In genomic region chr19:40313229-40313983, GRCh38 we compare ENCODE assay signal across 25 cellular contexts. TPM values are rescaled to one million over a fixed set of nuclear protein-coding genes. Genes with fewer than 3 reads are reported as not detected.
DNase-seq lines count a peak whose midpoint lies in the region; ATAC-seq, FAIRE-seq and TF ChIP-seq lines count a peak whose summit lies in the region.
"Had no signal": no experiment of that assay in that cellular context is flagged by ENCODE, and none has a peak within 500 bp of the region (broad histone marks: within the 10 kb centered on the region; RNA-seq: fewer than 3 reads in every experiment).

No MANE protein-coding gene starts in this region.

- intact Hi-C loops in A673 (cut with micrococcal nuclease; ENCODE audit: unreplicated experiment) = no loop called here
- intact Hi-C loops in K562 (cut with micrococcal nuclease) = no loop called here

- no peaks in the 10 kb centered on the region for H3K36me3 Mint-ChIP-seq in activated naive CD4-positive, alpha-beta T cell treated with anti-CD3 and anti-CD28 coated beads, Interleukin-2, amount 50 U/mL, for 72 hours
- H3K36me3 Mint-ChIP-seq: CD4-positive, CD25-positive, alpha-beta regulatory T cell had no signal

- POLR2A ChIA-PET in A549 (lab: Yijun Ruan, JAX) = interaction anchor here (0.7 kb wide), 1 partner anchor 107 kb away, joined by 3 read pairs; no protein-coding TSS in a partner anchor
- POLR2A ChIA-PET in A673 (lab: Charles Lee; ENCODE audit: low non-redundant PET) = no interaction called here
- POLR2A ChIA-PET in K562 (lab: Yijun Ruan, JAX) = no interaction called here

- WGBS in A549 (ENCODE audit: missing lambda C conversion rate) = 92% methylated on average over 9 of the region's 9 CpGs
- 83% methylated on average over 9 of the region's 9 CpGs for WGBS in K562 (ENCODE audit: insufficient coverage, low coverage, missing lambda C conversion rate)
- 86 to 91% methylated on average over 9 of the region's 9 CpGs for WGBS in tibial nerve, 2 donors

- H3K4me3 ChIP-seq in A549 = no peak overlapping the region
- no peak overlapping the region for H3K4me3 ChIP-seq in A673 (ENCODE audit: low read depth, low read length, poor library complexity, severe bottlenecking)
- no peak overlapping the region for H3K4me3 ChIP-seq in K562
- H3K4me3 ChIP-seq in tibial nerve = no peak overlapping the region
- H3K4me3 ChIP-seq: BLaER1 had no signal

- TF ChIP-seq POLR2A in A549 (IDR thresholded peaks at IDR 0.05; ENCODE audit: low read length) (no peak), K562 (conservative IDR thresholded peaks at IDR 0.05) (no peak), tibial nerve (IDR thresholded peaks at IDR 0.05) (no peak)

- H3K9me3 ChIP-seq in A549 (no peaks in the 10 kb centered on the region), A673 (ENCODE audit: low read depth, low read length, poor library complexity, severe bottlenecking) (no peaks in the 10 kb centered on the region), K562 (replicated peaks; ENCODE audit: control insufficient read depth, insufficient read depth, low read depth, low read length) (no peaks in the 10 kb centered on the region), tibial nerve (no peaks in the 10 kb centered on the region)
- H3K9me3 ChIP-seq: BE2C had no signal

- H3K9me1 ChIP-seq in K562 (ENCODE audit: control insufficient read depth, insufficient read depth, low read length) = peaks cover 4% of the 10 kb centered on the region

- no peak for DNase-seq in activated naive CD4-positive, alpha-beta T cell treated with anti-CD3 and anti-CD28 coated beads, Interleukin-2, amount 50 U/mL, for 72 hours (ENCODE audit: low spot score in 2 of 2)
- no peak for DNase-seq in activated naive CD4-positive, alpha-beta T cell treated with Interleukin-2 at 50 U/mL for 16 hours
- DNase-seq in A549 (ENCODE audit: low read depth in 1 of 2, low spot score in 1 of 2) = no peak
- DNase-seq in A673 (ENCODE audit: low spot score) = no peak
- DNase-seq in K562 (ENCODE audit: extremely low read depth in 1 of 4, low spot score in 3 of 4) = no peak
- no peak for DNase-seq in SW 1271 (lab: John Stamatoyannopoulos, UW)
- no peak for DNase-seq in tibial nerve (ENCODE audit: low spot score in 2 of 2)
- DNase-seq: 8988T; ACHN; BE2C; C1 segment of cervical spinal cord; CD4-positive, alpha-beta memory T cell; CD8-positive, alpha-beta memory T cell; COR-L47; DMS 273 treated with DMSO at 0.1 percent for 48 hours; DMS153; DMS53; DMS79; DND-41; EL had no signal

- H3K4me2 ChIP-seq in A549 (no peak overlapping the region), K562 (ENCODE audit: insufficient read depth, low read length) (no peak overlapping the region)
- H3K4me2 ChIP-seq: BLaER1 had no signal

- H3K27ac Mint-ChIP-seq in activated naive CD4-positive, alpha-beta T cell treated with anti-CD3 and anti-CD28 coated beads, Interleukin-2, amount 50 U/mL, for 72 hours = peak overlapping the region; percentile 49 to 60
- H3K27ac Mint-ChIP-seq: CD4-positive, alpha-beta memory T cell; CD4-positive, CD25-positive, alpha-beta regulatory T cell had no signal

- no peak for ATAC-seq in activated naive CD4-positive, alpha-beta T cell treated with anti-CD3 and anti-CD28 coated beads, Interleukin-2, amount 50 U/mL, for 72 hours
- ATAC-seq in A549 (no peak), K562 (no peak), GM21576 (IDR thresholded peaks at IDR 0.05; ENCODE audit: unreplicated experiment) (no peak)

- no peak for TF ChIP-seq CTCF in A549 (IDR thresholded peaks at IDR 0.05)
- TF ChIP-seq CTCF in A673 (conservative IDR thresholded peaks at IDR 0.05; ENCODE audit: low read depth, low read length) = no peak
- TF ChIP-seq CTCF in K562 (IDR thresholded peaks at IDR 0.05 in 2 of 3, conservative IDR thresholded peaks at IDR 0.05 in 1 of 3; ENCODE audit: insufficient read depth in 2 of 3, low read depth in 1 of 3, low read length in 3 of 3) = no peak
- TF ChIP-seq CTCF in tibial nerve (IDR thresholded peaks at IDR 0.05) = no peak

- no peak overlapping the region for H3K27ac ChIP-seq in A549
- H3K27ac ChIP-seq in A673 (ENCODE audit: low read depth, low read length, poor library complexity, severe bottlenecking) = peak overlapping the region; percentile 17
- no peak overlapping the region for H3K27ac ChIP-seq in K562 (ENCODE audit: extremely low read depth, low read depth, low read length)
- H3K27ac ChIP-seq in tibial nerve = no peak overlapping the region
- H3K27ac ChIP-seq: BLaER1 had no signal

- no peaks in the 10 kb centered on the region for H3K4me1 ChIP-seq in A549
- H3K4me1 ChIP-seq in A673 (ENCODE audit: insufficient read depth, low read length, poor library complexity, severe bottlenecking) = peaks cover 15% of the 10 kb centered on the region
- H3K4me1 ChIP-seq in K562 (replicated peaks in 1 of 2; ENCODE audit: control insufficient read depth in 2 of 2, insufficient read depth in 2 of 2, low read length in 2 of 2) = no peaks in the 10 kb centered on the region; a peak in 1 of 5 replicates
- no peaks in the 10 kb centered on the region for H3K4me1 ChIP-seq in tibial nerve
- H3K4me1 ChIP-seq: BE2C had no signal

- no peak for TF ChIP-seq EP300 in A549 (IDR thresholded peaks at IDR 0.05)
- TF ChIP-seq EP300 in K562 (IDR thresholded peaks at IDR 0.05; ENCODE audit: low read length) = no peak
- TF ChIP-seq EP300 in tibial nerve (IDR thresholded peaks at IDR 0.05) = no peak

- CTCF ChIA-PET in A549 (lab: Yijun Ruan, JAX) (interaction anchor here (0.7 to 12.0 kb wide), 8 partner anchors 7 to 321 kb away, joined by 3 to 142 read pairs (median 3); no protein-coding TSS in a partner anchor), A673 (lab: Charles Lee) (interaction anchor here (1.6 kb wide), 1 partner anchor 8 kb away, joined by 4 read pairs; no protein-coding TSS in a partner anchor), K562 (lab: Yijun Ruan, JAX; ENCODE audit: low intra/inter-chr PET ratio) (no interaction called here)

- FAIRE-seq in A549 (lab: Jason Lieb, UNC) (peak; percentile 13), K562 (lab: Jason Lieb, UNC) (no peak)
- FAIRE-seq: A204.1, GM19239 had no signal

- no TSS peak for BruUV-seq in A673 (replicated peaks; lab: Mats Ljungman, UMichigan)
- no TSS peak for BruUV-seq in K562 (replicated peaks; lab: Mats Ljungman, UMichigan)

- TF ChIP-seq RAD21 in A549 (conservative IDR thresholded peaks at IDR 0.05 in 1 of 2, IDR thresholded peaks at IDR 0.05 in 1 of 2) (no peak), K562 (CRISPR knock-in tag; conservative IDR thresholded peaks at IDR 0.05 in 1 of 2, IDR thresholded peaks at IDR 0.05 in 1 of 2) (no peak)

- H3K27me3 ChIP-seq in A673 (replicated peaks; ENCODE audit: insufficient read depth, low read depth, low read length, poor library complexity) = no peaks in the 10 kb centered on the region
- H3K27me3 ChIP-seq in K562 (ENCODE audit: control insufficient read depth in 2 of 2, insufficient read depth in 2 of 2, low read length in 2 of 2) = no peaks in the 10 kb centered on the region
- H3K27me3 ChIP-seq in tibial nerve = no peaks in the 10 kb centered on the region
- H3K27me3 ChIP-seq: BE2C, BLaER1 had no signal

- H2AFZ ChIP-seq in K562 (ENCODE audit: low read depth, low read length) = no peak overlapping the region

- no peaks in the 10 kb centered on the region for H4K20me1 ChIP-seq in K562 (replicated peaks; ENCODE audit: control insufficient read depth, insufficient read depth, low read length)
- H4K20me1 ChIP-seq: BLaER1 had no signal

- in situ Hi-C loops in K562 (cut with MboI) = no loop called here

- H3K9me3 Mint-ChIP-seq in activated naive CD4-positive, alpha-beta T cell treated with anti-CD3 and anti-CD28 coated beads, Interleukin-2, amount 50 U/mL, for 72 hours = no peaks in the 10 kb centered on the region
- H3K9me3 Mint-ChIP-seq: CD4-positive, alpha-beta memory T cell; CD4-positive, CD25-positive, alpha-beta regulatory T cell; CD8-positive, alpha-beta memory T cell had no signal

- H3K36me3 ChIP-seq in A673 (ENCODE audit: insufficient read depth, low read length, poor library complexity, severe bottlenecking) = no peaks in the 10 kb centered on the region
- peaks cover 12% of the 10 kb centered on the region; the same call in 1 of the 3 replicates for H3K36me3 ChIP-seq in K562 (ENCODE audit: control insufficient read depth, insufficient read depth, low read length)
- H3K36me3 ChIP-seq in tibial nerve = peaks cover 0 to 8% (median 0%) of the 10 kb centered on the region in 3 donors
- H3K36me3 ChIP-seq: BE2C had no signal

- no peaks in the 10 kb centered on the region for H3K79me2 ChIP-seq in K562 (ENCODE audit: control insufficient read depth, insufficient read depth, low read length)

- no peak overlapping the region for H3K9ac ChIP-seq in K562 (ENCODE audit: insufficient read depth in 1 of 2, low read depth in 2 of 2, low read length in 2 of 2)
- H3K9ac ChIP-seq: BLaER1 had no signal

RNA-seq across cellular contexts. Expression of gene AKT2, which starts 28.3 kb away (rescaled TPM):
- 100 to 1,000 TPM; 171 to 214 TPM for total RNA-seq in activated naive CD4-positive, alpha-beta T cell treated with anti-CD3 and anti-CD28 coated beads, Interleukin-2, amount 50 U/mL, for 72 hours
- polyA plus RNA-seq in A549 (2011; rRNA removed) = 159 and 180 TPM in 2 replicates
- polyA plus RNA-seq in A549 (2012; cell fraction: cytosol; rRNA removed) = 180 and 209 TPM in 2 replicates
- polyA plus RNA-seq in A549 (2012; cell fraction: nucleus; rRNA removed) = 545 and 598 TPM in 2 replicates
- 125 to 136 TPM (median 132 TPM) in 3 replicates for polyA plus RNA-seq in A549 (2017; fragmentation: RNase III; extraction: RNeasy Plus Mini Kit Qiagen cat#74134 plus additional on column Dnase treatment)
- polyA minus RNA-seq in A549 (2011; rRNA and poly(A)+ RNA removed) = 241 and 264 TPM in 2 replicates
- 146 and 151 TPM in 2 replicates for total RNA-seq in A673 (2021)
- total RNA-seq in K562 (2011; cell fraction: chromatin; rRNA removed; ENCODE audit: low replicate concordance) = 290 and 653 TPM in 2 replicates
- total RNA-seq in K562 (2011; cell fraction: nucleolus; rRNA removed) = 340 and 358 TPM in 2 replicates
- total RNA-seq in K562 (2011; cell fraction: nucleoplasm; rRNA removed) = 338 and 343 TPM in 2 replicates
- 61.1 and 83.7 TPM in 2 replicates for total RNA-seq in K562 (2014; rRNA removed)
- 44.7 and 55.7 TPM in 2 replicates for total RNA-seq in K562 (2014; rRNA removed; fragmentation: Illumina TruSeq; extraction: Trizol)
- total RNA-seq in K562 (2015; rRNA removed; fragmentation: Illumina TruSeq; extraction: Trizol) = 67.4 and 67.7 TPM in 2 replicates
- 120 and 127 TPM in 2 replicates for total RNA-seq in K562 (2021)
- 90.8 and 133 TPM in 2 replicates for polyA plus RNA-seq in K562 (2011; rRNA removed)
- polyA plus RNA-seq in K562 (2011; cell fraction: cytosol; rRNA removed) = 112 and 119 TPM in 2 replicates
- 493 and 545 TPM in 2 replicates for polyA plus RNA-seq in K562 (2011; cell fraction: nucleus; rRNA removed)
- 76.0 and 79.7 TPM in 2 replicates for polyA plus RNA-seq in K562 (2012)
- 108 and 132 TPM in 2 replicates for polyA plus RNA-seq in K562 (2014; fragmentation: Illumina TruSeq; extraction: Trizol)
- 1 to 10 TPM; 1.1 TPM for polyA plus RNA-seq in K562 (2014; fragmentation: Nextera tagmentation; extraction: Ambion mirVana)
- 85.4 and 108 TPM in 2 replicates for polyA plus RNA-seq in K562 (2014; rRNA removed)
- 47.0 and 54.6 TPM in 2 replicates for polyA minus RNA-seq in K562 (2011; rRNA and poly(A)+ RNA removed)
- polyA minus RNA-seq in K562 (2011; cell fraction: cytosol; rRNA and poly(A)+ RNA removed) = 48.0 and 50.7 TPM in 2 replicates
- polyA minus RNA-seq in K562 (2011; cell fraction: nucleus; rRNA and poly(A)+ RNA removed) = 66.6 and 101 TPM in 2 replicates
- total RNA-seq in tibial nerve = 100 to 1,000 TPM in 3 of 4 donors, 10 to 100 TPM in 1; 93.3 to 161 (median 121) TPM

RNA-seq across cellular contexts. Expression of gene C19orf47, which starts 34.8 kb away (rescaled TPM):
- 10 to 100 TPM; 18.9 to 24.1 TPM for total RNA-seq in activated naive CD4-positive, alpha-beta T cell treated with anti-CD3 and anti-CD28 coated beads, Interleukin-2, amount 50 U/mL, for 72 hours
- polyA plus RNA-seq in A549 (2011; rRNA removed) (32.8 and 39.8 TPM in 2 replicates), A549 (2017; fragmentation: RNase III; extraction: RNeasy Plus Mini Kit Qiagen cat#74134 plus additional on column Dnase treatment) (22.1 to 25.7 TPM (median 25.2 TPM) in 3 replicates), K562 (2011; rRNA removed) (21.6 and 24.9 TPM in 2 replicates), K562 (2014; fragmentation: Illumina TruSeq; extraction: Trizol) (15.2 and 18.3 TPM in 2 replicates), K562 (2014; fragmentation: Nextera tagmentation; extraction: Ambion mirVana) (under 1 TPM; 0.08 to 0.66 TPM), K562 (2014; rRNA removed) (14.7 and 20.5 TPM in 2 replicates)
- polyA plus RNA-seq in A549 (2012; cell fraction: cytosol; rRNA removed) = 46.5 and 51.8 TPM in 2 replicates
- polyA plus RNA-seq in A549 (2012; cell fraction: nucleus; rRNA removed) = 39.7 and 43.7 TPM in 2 replicates
- polyA minus RNA-seq in A549 (2011; rRNA and poly(A)+ RNA removed) = 57.7 and 65.9 TPM in 2 replicates
- total RNA-seq in A673 (2021) (26.5 and 30.8 TPM in 2 replicates), K562 (2014; rRNA removed) (15.8 and 18.7 TPM in 2 replicates), K562 (2014; rRNA removed; fragmentation: Illumina TruSeq; extraction: Trizol) (3.3 and 4.0 TPM in 2 replicates), K562 (2015; rRNA removed; fragmentation: Illumina TruSeq; extraction: Trizol) (9.6 and 11.0 TPM in 2 replicates), K562 (2021) (26.1 and 27.3 TPM in 2 replicates), tibial nerve (10 to 100 TPM in 3 of 4 donors, 1 to 10 TPM in 1; 4.7 to 27.0 (median 12.8) TPM)
- total RNA-seq in K562 (2011; cell fraction: chromatin; rRNA removed; ENCODE audit: low replicate concordance) = 54.6 and 104 TPM in 2 replicates
- 38.6 and 39.2 TPM in 2 replicates for total RNA-seq in K562 (2011; cell fraction: nucleolus; rRNA removed)
- 46.7 and 47.2 TPM in 2 replicates for total RNA-seq in K562 (2011; cell fraction: nucleoplasm; rRNA removed)
- 20.1 and 41.9 TPM in 2 replicates for polyA plus RNA-seq in K562 (2011; cell fraction: cytosol; rRNA removed)
- 26.9 and 32.6 TPM in 2 replicates for polyA plus RNA-seq in K562 (2011; cell fraction: nucleus; rRNA removed)
- 14.8 and 15.2 TPM in 2 replicates for polyA plus RNA-seq in K562 (2012)
- polyA minus RNA-seq in K562 (2011; rRNA and poly(A)+ RNA removed) = 25.2 and 45.6 TPM in 2 replicates
- 13.1 and 23.2 TPM in 2 replicates for polyA minus RNA-seq in K562 (2011; cell fraction: cytosol; rRNA and poly(A)+ RNA removed)
- polyA minus RNA-seq in K562 (2011; cell fraction: nucleus; rRNA and poly(A)+ RNA removed) = 12.1 and 14.4 TPM in 2 replicates

RNA-seq across cellular contexts. Expression of gene PLD3, which starts 35.1 kb away (rescaled TPM):
- 10 to 100 TPM; 79.9 to 85.4 TPM for total RNA-seq in activated naive CD4-positive, alpha-beta T cell treated with anti-CD3 and anti-CD28 coated beads, Interleukin-2, amount 50 U/mL, for 72 hours
- 290 and 350 TPM in 2 replicates for polyA plus RNA-seq in A549 (2011; rRNA removed)
- polyA plus RNA-seq in A549 (2012; cell fraction: cytosol; rRNA removed) = 322 and 419 TPM in 2 replicates
- polyA plus RNA-seq in A549 (2012; cell fraction: nucleus; rRNA removed) = 632 and 811 TPM in 2 replicates
- 215 to 283 TPM (median 265 TPM) in 3 replicates for polyA plus RNA-seq in A549 (2017; fragmentation: RNase III; extraction: RNeasy Plus Mini Kit Qiagen cat#74134 plus additional on column Dnase treatment)
- polyA minus RNA-seq in A549 (2011; rRNA and poly(A)+ RNA removed) = 244 and 264 TPM in 2 replicates
- total RNA-seq in A673 (2021) = 310 and 334 TPM in 2 replicates
- 107 and 382 TPM in 2 replicates for total RNA-seq in K562 (2011; cell fraction: chromatin; rRNA removed; ENCODE audit: low replicate concordance)
- total RNA-seq in K562 (2011; cell fraction: nucleolus; rRNA removed) = 428 and 489 TPM in 2 replicates
- total RNA-seq in K562 (2011; cell fraction: nucleoplasm; rRNA removed) = 273 and 275 TPM in 2 replicates
- 112 and 167 TPM in 2 replicates for total RNA-seq in K562 (2014; rRNA removed)
- 25.6 and 32.7 TPM in 2 replicates for total RNA-seq in K562 (2014; rRNA removed; fragmentation: Illumina TruSeq; extraction: Trizol)
- total RNA-seq in K562 (2015; rRNA removed; fragmentation: Illumina TruSeq; extraction: Trizol) = 63.5 and 72.9 TPM in 2 replicates
- 121 and 128 TPM in 2 replicates for total RNA-seq in K562 (2021)
- polyA plus RNA-seq in K562 (2011; rRNA removed) = 72.7 and 167 TPM in 2 replicates
- polyA plus RNA-seq in K562 (2011; cell fraction: cytosol; rRNA removed) = 103 and 259 TPM in 2 replicates
- 92.2 and 141 TPM in 2 replicates for polyA plus RNA-seq in K562 (2011; cell fraction: nucleus; rRNA removed)
- polyA plus RNA-seq in K562 (2012) = 172 and 394 TPM in 2 replicates
- 79.3 and 129 TPM in 2 replicates for polyA plus RNA-seq in K562 (2014; fragmentation: Illumina TruSeq; extraction: Trizol)
- 1 to 10 TPM; 2.3 to 5.8 TPM for polyA plus RNA-seq in K562 (2014; fragmentation: Nextera tagmentation; extraction: Ambion mirVana)
- polyA plus RNA-seq in K562 (2014; rRNA removed) = 81.6 and 91.2 TPM in 2 replicates
- polyA minus RNA-seq in K562 (2011; rRNA and poly(A)+ RNA removed) = 36.8 and 45.4 TPM in 2 replicates
- polyA minus RNA-seq in K562 (2011; cell fraction: cytosol; rRNA and poly(A)+ RNA removed) = 168 and 196 TPM in 2 replicates
- 38.8 and 46.8 TPM in 2 replicates for polyA minus RNA-seq in K562 (2011; cell fraction: nucleus; rRNA and poly(A)+ RNA removed)
- total RNA-seq in tibial nerve = 100 to 1,000 TPM; 259 to 352 (median 281) TPM
